In genomic region chr18:48887294-48887904, GRCh38 we compare ENCODE assay signal across 25 cellular contexts.
DNase-seq lines count a peak whose midpoint lies in the region; ATAC-seq and TF ChIP-seq lines count a peak whose summit lies in the region.
"Had no signal": no experiment of that assay in that cellular context is flagged by ENCODE, and none has a peak within 500 bp of the region (broad histone marks: within the 10 kb centered on the region; RNA-seq: fewer than 3 reads in every experiment).

No MANE protein-coding gene starts in this region.

- no peak overlapping the region for H4K8ac ChIP-seq in trophoblast cell (ENCODE audit: low read depth, low read length)

- H3K9ac ChIP-seq in trophoblast cell (ENCODE audit: low read length) (no peak overlapping the region), mammary epithelial cell (ENCODE audit: insufficient read depth, low read length) (no peak overlapping the region)
- H3K9ac ChIP-seq: GM23248 had no signal

- peaks cover 1% of the 10 kb centered on the region for H3K79me2 ChIP-seq in trophoblast cell (ENCODE audit: control insufficient read depth, insufficient read depth, low read length, poor library complexity)
- H3K79me2 ChIP-seq in mammary epithelial cell (ENCODE audit: insufficient read depth, low read length), result no peaks in the 10 kb centered on the region

- POLR2A ChIA-PET in activated CD4-positive, alpha-beta T cell treated with anti-CD3 and anti-CD28 coated beads, Interleukin-2, amount 10 ng/mL, durations not matched to agents 7 days and 5 days (lab: Charles Lee), result no interaction called here

- H2BK5ac ChIP-seq in trophoblast cell (ENCODE audit: low read depth, low read length, poor library complexity), result no peak overlapping the region

- H3K36me3 ChIP-seq in trophoblast cell (ENCODE audit: control insufficient read depth in 1 of 2, insufficient read depth in 2 of 2, low read length in 2 of 2) (no peaks in the 10 kb centered on the region), mammary epithelial cell (ENCODE audit: insufficient read depth, low read length) (no peaks in the 10 kb centered on the region)
- H3K36me3 ChIP-seq: ascending aorta, neutrophil, SJCRH30 had no signal

- H3K27ac ChIP-seq in coronary artery (no peak overlapping the region), trophoblast cell (ENCODE audit: low read depth, low read length) (no peak overlapping the region), mammary epithelial cell (ENCODE audit: insufficient read depth, low read depth, low read length) (no peak overlapping the region)
- H3K27ac ChIP-seq: A549, ascending aorta, GM23248, neutrophil, SJCRH30 had no signal

- peak overlapping the region; percentile 47 for H2BK12ac ChIP-seq in trophoblast cell (ENCODE audit: low read length)

- in situ Hi-C loops in mammary epithelial cell (cut with MboI; ENCODE audit: low sequenced_read_pairs in 2 of 2), result no loop called here

- ATAC-seq in GM19328 (IDR thresholded peaks at IDR 0.05; ENCODE audit: unreplicated experiment), result no peak
- ATAC-seq: A549, Panc1 had no signal

- H3K4me1 ChIP-seq in trophoblast cell (ENCODE audit: control insufficient read depth in 1 of 2, insufficient read depth in 2 of 2, low read length in 2 of 2) (peaks cover 12 to 21% of the 10 kb centered on the region in 2 experiments), mammary epithelial cell (ENCODE audit: insufficient read depth, low read length) (peaks cover 6% of the 10 kb centered on the region)
- H3K4me1 ChIP-seq: A549 had no signal

- WGBS in trophoblast cell (ENCODE audit: extremely low coverage, insufficient coverage, insufficient read length), result no CpG with 5 or more reads among the region's 12 CpGs
- WGBS in mammary epithelial cell (ENCODE audit: low coverage, missing lambda C conversion rate), result 96% methylated on average over 12 of the region's 12 CpGs

- TF ChIP-seq CTCF in CD14-positive monocyte (IDR thresholded peaks at IDR 0.05), result no peak
- TF ChIP-seq CTCF in coronary artery (IDR thresholded peaks at IDR 0.05), result no peak
- no peak for TF ChIP-seq CTCF in mammary epithelial cell (conservative IDR thresholded peaks at IDR 0.05 in 1 of 2, IDR thresholded peaks at IDR 0.05 in 1 of 2; ENCODE audit: extremely low read depth in 1 of 2, insufficient read depth in 1 of 2, low read depth in 1 of 2, low read length in 2 of 2)

- H3K4me2 ChIP-seq in trophoblast cell (ENCODE audit: low read length) (no peak overlapping the region), mammary epithelial cell (ENCODE audit: insufficient read depth, low read depth, low read length) (no peak overlapping the region)
- H3K4me2 ChIP-seq: A549 had no signal

- H3K23ac ChIP-seq in trophoblast cell (ENCODE audit: low read length), result no peak overlapping the region

- H3K4me3 ChIP-seq in coronary artery (no peak overlapping the region), trophoblast cell (ENCODE audit: low read depth, low read length) (no peak overlapping the region), mammary epithelial cell (replicated peaks in 1 of 3; ENCODE audit: insufficient read depth in 1 of 3, low read depth in 2 of 3, low read length in 3 of 3) (no peak overlapping the region)
- H3K4me3 ChIP-seq: A549, ascending aorta, GM23248, SJCRH30 had no signal

- DNase-seq in activated CD4-positive, alpha-beta T cell treated with anti-CD3 and anti-CD28 coated beads, Interleukin-2, amount 10 ng/mL, durations not matched to agents 7 days and 5 days, result no peak
- no peak for DNase-seq in activated CD4-positive, alpha-beta T cell treated with anti-CD3 and anti-CD28 coated beads, Interleukin-2, amount 10 ng/mL, durations not matched to agents 24 days and 14 days
- DNase-seq in CD14-positive monocyte (ENCODE audit: low spot score), result peak; percentile 23
- peak; percentile 53 for DNase-seq in coronary artery (ENCODE audit: low spot score)
- DNase-seq in trophoblast cell, result no peak
- DNase-seq in mammary epithelial cell, result no peak
- no peak for DNase-seq in NCI-H446 treated with DMSO at 0.1 percent for 48 hours (lab: John Stamatoyannopoulos, UW)
- DNase-seq: Calu3; EL; foreskin fibroblast; GM23248; immature natural killer cell; NCI-H1105; NCI-H2029; NCI-H446; NK-92 treated with Interleukin-12 subunit alpha and Interleukin-12 subunit beta, amount 100 ng/mL, for 24 hours; SJCRH30; stimulated activated CD4-positive, alpha-beta T cell treated with anti-CD3 and anti-CD28 coated beads, Interleukin-12 subunit alpha, Interleukin-12 subunit beta, amount 100 ng/mL, for 4 hours; T-helper 1 cell had no signal

- no TSS peak for BruUV-seq in mammary epithelial cell (replicated peaks; lab: Mats Ljungman, UMichigan)

- H3K36me3 Mint-ChIP-seq in activated CD4-positive, alpha-beta T cell treated with anti-CD3 and anti-CD28 coated beads, Interleukin-2, amount 10 ng/mL, durations not matched to agents 7 days and 5 days (ENCODE audit: low read depth), result no peaks in the 10 kb centered on the region
- H3K36me3 Mint-ChIP-seq in activated CD4-positive, alpha-beta T cell treated with anti-CD3 and anti-CD28 coated beads, Interleukin-2, amount 10 ng/mL, durations not matched to agents 24 days and 14 days (ENCODE audit: low read depth), result no peaks in the 10 kb centered on the region
- no peaks in the 10 kb centered on the region for H3K36me3 Mint-ChIP-seq in CD14-positive monocyte
- H3K36me3 Mint-ChIP-seq: immature natural killer cell, type B pancreatic cell had no signal

- CTCF ChIA-PET in activated CD4-positive, alpha-beta T cell treated with anti-CD3 and anti-CD28 coated beads, Interleukin-2, amount 10 ng/mL, durations not matched to agents 7 days and 5 days (lab: Charles Lee), result interaction anchor here (1.7 kb wide), 1 partner anchor 14 kb away, joined by 3 read pairs; no protein-coding TSS in a partner anchor
- CTCF ChIA-PET in mammary epithelial cell (lab: Charles Lee; ENCODE audit: low non-redundant PET), result no interaction called here

- no peak overlapping the region for H3K18ac ChIP-seq in trophoblast cell (ENCODE audit: low read length)

- H3K9me3 ChIP-seq in trophoblast cell (ENCODE audit: insufficient read depth, low read depth, low read length) (peaks cover 3% of the 10 kb centered on the region), mammary epithelial cell (replicated peaks; ENCODE audit: insufficient read depth, low read length) (no peaks in the 10 kb centered on the region)
- H3K9me3 ChIP-seq: A549, ascending aorta, neutrophil, SJCRH30 had no signal

- peak overlapping the region; percentile 9 for H4K91ac ChIP-seq in trophoblast cell (ENCODE audit: low read depth, low read length)

- no peaks in the 10 kb centered on the region for H3K27me3 Mint-ChIP-seq in activated CD4-positive, alpha-beta T cell treated with anti-CD3 and anti-CD28 coated beads, Interleukin-2, amount 10 ng/mL, durations not matched to agents 7 days and 5 days
- H3K27me3 Mint-ChIP-seq in activated CD4-positive, alpha-beta T cell treated with anti-CD3 and anti-CD28 coated beads, Interleukin-2, amount 10 ng/mL, durations not matched to agents 24 days and 14 days, result no peaks in the 10 kb centered on the region
- peaks cover 0 to 2% (median 2%) of the 10 kb centered on the region in 3 donors for H3K27me3 Mint-ChIP-seq in CD14-positive monocyte (ENCODE audit: low read depth in 3 of 3)
- H3K27me3 Mint-ChIP-seq: type B pancreatic cell had no signal

- H3K4me1 Mint-ChIP-seq in activated CD4-positive, alpha-beta T cell treated with anti-CD3 and anti-CD28 coated beads, Interleukin-2, amount 10 ng/mL, durations not matched to agents 7 days and 5 days, result no peaks in the 10 kb centered on the region
- peaks cover 6% of the 10 kb centered on the region for H3K4me1 Mint-ChIP-seq in activated CD4-positive, alpha-beta T cell treated with anti-CD3 and anti-CD28 coated beads, Interleukin-2, amount 10 ng/mL, durations not matched to agents 24 days and 14 days
- peaks cover 11% of the 10 kb centered on the region for H3K4me1 Mint-ChIP-seq in CD14-positive monocyte

- intact Hi-C loops in activated CD4-positive, alpha-beta T cell treated with anti-CD3 and anti-CD28 coated beads, Interleukin-2, amount 10 ng/mL, durations not matched to agents 24 days and 14 days (cut with micrococcal nuclease), result no loop called here
- intact Hi-C loops in CD14-positive monocyte (cut with micrococcal nuclease) (no loop called here), mammary epithelial cell (cut with micrococcal nuclease) (no loop called here)

- no peak overlapping the region for H2BK120ac ChIP-seq in trophoblast cell (ENCODE audit: insufficient read depth, low read length, poor library complexity)

- H2AFZ ChIP-seq in trophoblast cell (ENCODE audit: insufficient read depth, low read length, poor library complexity) (no peak overlapping the region), mammary epithelial cell (ENCODE audit: low read depth, low read length) (no peak overlapping the region)
- H2AFZ ChIP-seq: GM23248 had no signal

- dilution Hi-C loops in mammary epithelial cell (cut with HindIII; ENCODE audit: low sequenced_read_pairs), result no loop called here

- H3K79me1 ChIP-seq in trophoblast cell (ENCODE audit: low read length), result peaks cover 26% of the 10 kb centered on the region

- H2AK5ac ChIP-seq in trophoblast cell (ENCODE audit: low read length), result peak overlapping the region; percentile 42

- H3K27ac Mint-ChIP-seq in activated CD4-positive, alpha-beta T cell treated with anti-CD3 and anti-CD28 coated beads, Interleukin-2, amount 10 ng/mL, durations not matched to agents 7 days and 5 days, result peak overlapping the region; percentile 41
- no peak overlapping the region for H3K27ac Mint-ChIP-seq in activated CD4-positive, alpha-beta T cell treated with anti-CD3 and anti-CD28 coated beads, Interleukin-2, amount 10 ng/mL, durations not matched to agents 24 days and 14 days
- H3K27ac Mint-ChIP-seq in CD14-positive monocyte, result peak overlapping the region in 1 of 7 donors; percentile 42
- H3K27ac Mint-ChIP-seq: type B pancreatic cell had no signal

- H4K20me1 ChIP-seq in mammary epithelial cell (ENCODE audit: insufficient read depth, low read length), result no peaks in the 10 kb centered on the region

- no peak overlapping the region for H4K12ac ChIP-seq in trophoblast cell (ENCODE audit: low read depth, low read length)

- H3K27me3 ChIP-seq in trophoblast cell (ENCODE audit: insufficient read depth, low read length) (no peaks in the 10 kb centered on the region), mammary epithelial cell (ENCODE audit: insufficient read depth, low read length) (no peaks in the 10 kb centered on the region)
- H3K27me3 ChIP-seq: ascending aorta, neutrophil, SJCRH30 had no signal

- H3K14ac ChIP-seq in trophoblast cell (ENCODE audit: low read length), result no peak overlapping the region

- no peaks in the 10 kb centered on the region for H3K9me3 Mint-ChIP-seq in activated CD4-positive, alpha-beta T cell treated with anti-CD3 and anti-CD28 coated beads, Interleukin-2, amount 10 ng/mL, durations not matched to agents 7 days and 5 days
- H3K9me3 Mint-ChIP-seq in activated CD4-positive, alpha-beta T cell treated with anti-CD3 and anti-CD28 coated beads, Interleukin-2, amount 10 ng/mL, durations not matched to agents 24 days and 14 days, result no peaks in the 10 kb centered on the region
- peaks cover 0 to 3% (median 0%) of the 10 kb centered on the region in 7 donors for H3K9me3 Mint-ChIP-seq in CD14-positive monocyte
- H3K9me3 Mint-ChIP-seq: immature natural killer cell had no signal

- H3K4ac ChIP-seq in trophoblast cell (ENCODE audit: low read depth, low read length), result no peak overlapping the region

- H3K4me3 Mint-ChIP-seq in activated CD4-positive, alpha-beta T cell treated with anti-CD3 and anti-CD28 coated beads, Interleukin-2, amount 10 ng/mL, durations not matched to agents 7 days and 5 days, result no peak overlapping the region
- no peak overlapping the region for H3K4me3 Mint-ChIP-seq in activated CD4-positive, alpha-beta T cell treated with anti-CD3 and anti-CD28 coated beads, Interleukin-2, amount 10 ng/mL, durations not matched to agents 24 days and 14 days
- no peak overlapping the region for H3K4me3 Mint-ChIP-seq in CD14-positive monocyte
- H3K4me3 Mint-ChIP-seq: immature natural killer cell, type B pancreatic cell had no signal

Comparison
In these comparisons a context has a peak if more than half of its experiments do, and no peak if none do; other contexts are left out.
1. DNase-seq: peak in CD14-positive monocyte (single experiment) and coronary artery (single experiment); none in activated CD4-positive, alpha-beta T cell treated with anti-CD3 and anti-CD28 coated beads, Interleukin-2, amount 10 ng/mL, durations not matched to agents 7 days and 5 days (single experiment), activated CD4-positive, alpha-beta T cell treated with anti-CD3 and anti-CD28 coated beads, Interleukin-2, amount 10 ng/mL, durations not matched to agents 24 days and 14 days (single experiment), trophoblast cell (0 of 2), mammary epithelial cell (single experiment) and NCI-H446 treated with DMSO at 0.1 percent for 48 hours (single experiment).